Comparison of ENCODE assay signal across 15 cellular contexts in genomic region chr6:34316442-34317171, GRCh38.
DNase-seq lines count a peak whose midpoint lies in the region; ATAC-seq and TF ChIP-seq lines count a peak whose summit lies in the region.
"Had no signal": no experiment of that assay in that cellular context is flagged by ENCODE, and none has a peak within 500 bp of the region (broad histone marks: within the 10 kb centered on the region; RNA-seq: fewer than 3 reads in every experiment).

No MANE protein-coding gene starts in this region.

- intact Hi-C loops in CD4-positive, alpha-beta T cell (cut with DNase I, micrococcal nuclease) = no loop called here

- ATAC-seq in CD4-positive, alpha-beta T cell (ENCODE audit: poor library complexity) = no peak
- no peak for ATAC-seq in activated T-helper 17 cell treated with anti-CD3 and anti-CD28 coated beads, Interleukin-2, amount 50 U/mL, for 72 hours (replicated peaks)
- no peak for ATAC-seq in naive thymus-derived CD8-positive, alpha-beta T cell
- ATAC-seq in HG03469 (IDR thresholded peaks at IDR 0.05; ENCODE audit: unreplicated experiment) = no peak
- ATAC-seq in HG02970 (IDR thresholded peaks at IDR 0.05; ENCODE audit: low FRiP score, unreplicated experiment) = no peak

- no peaks in the 10 kb centered on the region for H3K27me3 ChIP-seq in CD4-positive, alpha-beta T cell (ENCODE audit: control insufficient read depth, insufficient read depth, low read length)
- H3K27me3 ChIP-seq in HL-60 (ENCODE audit: insufficient read depth, poor library complexity, severe bottlenecking) = no peaks in the 10 kb centered on the region

- H3K9me3 Mint-ChIP-seq in CD4-positive, alpha-beta T cell = no peaks in the 10 kb centered on the region
- no peaks in the 10 kb centered on the region for H3K9me3 Mint-ChIP-seq in activated T-helper 17 cell treated with anti-CD3 and anti-CD28 coated beads, Interleukin-2, amount 50 U/mL, for 72 hours
- no peaks in the 10 kb centered on the region for H3K9me3 Mint-ChIP-seq in naive thymus-derived CD8-positive, alpha-beta T cell

- no peaks in the 10 kb centered on the region for H3K36me3 Mint-ChIP-seq in CD4-positive, alpha-beta T cell (ENCODE audit: low read depth)
- no peaks in the 10 kb centered on the region for H3K36me3 Mint-ChIP-seq in activated T-helper 17 cell treated with anti-CD3 and anti-CD28 coated beads, Interleukin-2, amount 50 U/mL, for 72 hours (ENCODE audit: low read depth)
- peaks cover 0 to 4% (median 0%) of the 10 kb centered on the region in 3 donors for H3K36me3 Mint-ChIP-seq in naive thymus-derived CD8-positive, alpha-beta T cell

- H3K4me1 Mint-ChIP-seq in CD4-positive, alpha-beta T cell (ENCODE audit: low read depth) = peaks cover 56% of the 10 kb centered on the region
- H3K4me1 Mint-ChIP-seq in activated T-helper 17 cell treated with anti-CD3 and anti-CD28 coated beads, Interleukin-2, amount 50 U/mL, for 72 hours = peaks cover 23% of the 10 kb centered on the region
- H3K4me1 Mint-ChIP-seq in naive thymus-derived CD8-positive, alpha-beta T cell = peaks cover 22 to 57% (median 47%) of the 10 kb centered on the region in 4 donors

- DNase-seq in CD4-positive, alpha-beta T cell = no peak
- no peak for DNase-seq in HL-60 (ENCODE audit: low read depth in 1 of 2, low spot score in 1 of 2)
- DNase-seq in naive thymus-derived CD8-positive, alpha-beta T cell = no peak
- no peak for DNase-seq in NCI-H1092 (lab: John Stamatoyannopoulos, UW)
- DNase-seq in NCI-H524 treated with DMSO at 0.1 percent for 48 hours (lab: John Stamatoyannopoulos, UW) = no peak
- DNase-seq: cortex of kidney, EL, HCEC 1CT, mesendoderm, NCI-H1048, NCI-H526 treated with DMSO at 0.1 percent for 48 hours, posterior cingulate gyrus had no signal

- no peaks in the 10 kb centered on the region for H3K9me3 ChIP-seq in CD4-positive, alpha-beta T cell (ENCODE audit: control insufficient read depth, low read length)

- POLR2A ChIA-PET in CD4-positive, alpha-beta T cell (lab: Charles Lee) = interaction anchor here (1.2 kb wide), 1 partner anchor 21 kb away, joined by 3 read pairs; no protein-coding TSS in a partner anchor
- POLR2A ChIA-PET in naive thymus-derived CD8-positive, alpha-beta T cell (lab: Charles Lee) = interaction anchor here (0.6 kb wide), 1 partner anchor 75 kb away, joined by 3 read pairs; no protein-coding TSS in a partner anchor

- no peak overlapping the region for H3K4me3 ChIP-seq in HL-60 (replicated peaks; ENCODE audit: insufficient read depth, low read length)

- no peaks in the 10 kb centered on the region for H3K27me3 Mint-ChIP-seq in CD4-positive, alpha-beta T cell
- no peaks in the 10 kb centered on the region for H3K27me3 Mint-ChIP-seq in activated T-helper 17 cell treated with anti-CD3 and anti-CD28 coated beads, Interleukin-2, amount 50 U/mL, for 72 hours
- H3K27me3 Mint-ChIP-seq in naive thymus-derived CD8-positive, alpha-beta T cell = no peaks in the 10 kb centered on the region

- peak overlapping the region; percentile 56 for H3K27ac Mint-ChIP-seq in CD4-positive, alpha-beta T cell
- H3K27ac Mint-ChIP-seq in activated T-helper 17 cell treated with anti-CD3 and anti-CD28 coated beads, Interleukin-2, amount 50 U/mL, for 72 hours = peak overlapping the region; percentile 48
- H3K27ac Mint-ChIP-seq in naive thymus-derived CD8-positive, alpha-beta T cell = peak overlapping the region; percentile 1 to 91 (median 75)

- CTCF ChIA-PET in CD4-positive, alpha-beta T cell (lab: Charles Lee) = interaction anchor here (1.8 kb wide), 1 partner anchor 8 kb away, joined by 7 read pairs; no protein-coding TSS in a partner anchor

- H3K4me3 Mint-ChIP-seq in CD4-positive, alpha-beta T cell = no peak overlapping the region
- H3K4me3 Mint-ChIP-seq in activated T-helper 17 cell treated with anti-CD3 and anti-CD28 coated beads, Interleukin-2, amount 50 U/mL, for 72 hours = peak overlapping the region; percentile 69
- peak overlapping the region in 1 of 10 donors; percentile 1 for H3K4me3 Mint-ChIP-seq in naive thymus-derived CD8-positive, alpha-beta T cell

- TF ChIP-seq CTCF in CD4-positive, alpha-beta T cell (IDR thresholded peaks at IDR 0.05) = no peak
- no peak for TF ChIP-seq CTCF in HL-60 (IDR thresholded peaks at IDR 0.05; ENCODE audit: insufficient read depth, low read length)

- no peak overlapping the region for H3K27ac ChIP-seq in CD4-positive, alpha-beta T cell (ENCODE audit: low read depth, low read length)
- H3K27ac ChIP-seq in HL-60 (replicated peaks) = peak overlapping the region; percentile 58
